Comparison of ENCODE assay signal across 8 cellular contexts in genomic region chr6:87742106-87742505, GRCh38. TPM values are rescaled to one million over a fixed set of nuclear protein-coding genes. Genes with fewer than 3 reads are reported as not detected.
DNase-seq lines count a peak whose midpoint lies in the region; ATAC-seq and TF ChIP-seq lines count a peak whose summit lies in the region.

No MANE protein-coding gene starts in this region.

- peak overlapping the region; percentile 77 for H3K27ac Mint-ChIP-seq in activated naive CD8-positive, alpha-beta T cell treated with anti-CD3 and anti-CD28 coated beads, Interleukin-2, amount 10 ng/mL, durations not matched to agents 7 days and 5 days

- no peaks in the 10 kb centered on the region for H3K9me3 ChIP-seq in upper lobe of right lung

- no peak overlapping the region for H3K4me3 ChIP-seq in upper lobe of right lung

- intact Hi-C loops in left cardiac atrium (cut with DNase I) (no loop called here), Right ventricle myocardium inferior (cut with DNase I) (no loop called here), upper lobe of right lung (cut with DNase I) (no loop called here)

- H3K4me1 ChIP-seq in upper lobe of right lung, result no peaks in the 10 kb centered on the region

- H3K9me3 Mint-ChIP-seq in activated naive CD8-positive, alpha-beta T cell treated with anti-CD3 and anti-CD28 coated beads, Interleukin-2, amount 10 ng/mL, durations not matched to agents 7 days and 5 days, result peaks cover 2% of the 10 kb centered on the region

- DNase-seq in left cardiac atrium (no peak), Right ventricle myocardium inferior (ENCODE audit: missing footprints) (no peak), OCI-M1 (lab: John Stamatoyannopoulos, UW) (peak; percentile 50), upper lobe of right lung (no peak), AML-193 (lab: John Stamatoyannopoulos, UW) (no peak)
- peak; percentile 44 for DNase-seq in activated naive CD8-positive, alpha-beta T cell treated with anti-CD3 and anti-CD28 coated beads, Interleukin-2, amount 10 ng/mL, durations not matched to agents 7 days and 5 days
- DNase-seq in NK-92 treated with Interleukin-12 subunit alpha and Interleukin-12 subunit beta, amount 100 ng/mL, for 24 hours (lab: John Stamatoyannopoulos, UW), result no peak

- H3K4me1 Mint-ChIP-seq in activated naive CD8-positive, alpha-beta T cell treated with anti-CD3 and anti-CD28 coated beads, Interleukin-2, amount 10 ng/mL, durations not matched to agents 7 days and 5 days, result peaks cover 17% of the 10 kb centered on the region

- no peaks in the 10 kb centered on the region for H3K27me3 ChIP-seq in upper lobe of right lung

- peaks cover 5% of the 10 kb centered on the region for H3K36me3 Mint-ChIP-seq in activated naive CD8-positive, alpha-beta T cell treated with anti-CD3 and anti-CD28 coated beads, Interleukin-2, amount 10 ng/mL, durations not matched to agents 7 days and 5 days

- peak overlapping the region; percentile 10 for H3K4me3 Mint-ChIP-seq in activated naive CD8-positive, alpha-beta T cell treated with anti-CD3 and anti-CD28 coated beads, Interleukin-2, amount 10 ng/mL, durations not matched to agents 7 days and 5 days

- no peak for TF ChIP-seq CTCF in upper lobe of right lung (IDR thresholded peaks at IDR 0.05)

- ATAC-seq in left cardiac atrium (peak; percentile 49 to 55), Right ventricle myocardium inferior (no peak), upper lobe of right lung (peak; percentile 79), GM21528 (IDR thresholded peaks at IDR 0.05; ENCODE audit: low FRiP score, unreplicated experiment) (no peak)
- ATAC-seq in activated naive CD8-positive, alpha-beta T cell treated with anti-CD3 and anti-CD28 coated beads, Interleukin-2, amount 10 ng/mL, durations not matched to agents 7 days and 5 days (ENCODE audit: low read depth), result peak; percentile 96

- H3K27me3 Mint-ChIP-seq in activated naive CD8-positive, alpha-beta T cell treated with anti-CD3 and anti-CD28 coated beads, Interleukin-2, amount 10 ng/mL, durations not matched to agents 7 days and 5 days, result peaks cover 7% of the 10 kb centered on the region

- POLR2A ChIA-PET in activated naive CD8-positive, alpha-beta T cell treated with anti-CD3 and anti-CD28 coated beads, Interleukin-2, amount 10 ng/mL, durations not matched to agents 7 days and 5 days (lab: Charles Lee), result interaction anchor here (1.4 kb wide), 1 partner anchor 40 kb away, joined by 3 read pairs; the partner anchor contains the start of gene AKIRIN2

- no peaks in the 10 kb centered on the region for H3K36me3 ChIP-seq in upper lobe of right lung

- no peak overlapping the region for H3K27ac ChIP-seq in upper lobe of right lung

RNA-seq across cellular contexts. Expression of gene AKIRIN2, which starts 40.1 kb away (rescaled TPM):
- 10 to 100 TPM; 34.0 to 38.1 TPM for total RNA-seq in left cardiac atrium
- 36.1 TPM for total RNA-seq in Right ventricle myocardium inferior
- total RNA-seq in activated naive CD8-positive, alpha-beta T cell treated with anti-CD3 and anti-CD28 coated beads, Interleukin-2, amount 10 ng/mL, durations not matched to agents 7 days and 5 days, result 10 to 100 TPM; 45.3 to 51.8 TPM
- total RNA-seq in upper lobe of right lung, result 56.6 TPM

Comparison
In these comparisons a context has a peak if more than half of its experiments do, and no peak if none do; other contexts are left out.
1. ATAC-seq: peak in left cardiac atrium (2 of 2), activated naive CD8-positive, alpha-beta T cell treated with anti-CD3 and anti-CD28 coated beads, Interleukin-2, amount 10 ng/mL, durations not matched to agents 7 days and 5 days (single experiment) and upper lobe of right lung (single experiment); none in Right ventricle myocardium inferior (single experiment) and GM21528 (single experiment).
2. DNase-seq: peak in OCI-M1 (single experiment) and activated naive CD8-positive, alpha-beta T cell treated with anti-CD3 and anti-CD28 coated beads, Interleukin-2, amount 10 ng/mL, durations not matched to agents 7 days and 5 days (single experiment); none in left cardiac atrium (single experiment), Right ventricle myocardium inferior (single experiment), upper lobe of right lung (single experiment), NK-92 treated with Interleukin-12 subunit alpha and Interleukin-12 subunit beta, amount 100 ng/mL, for 24 hours (single experiment) and AML-193 (0 of 2).